1 cellular context compared by ENCODE assay signal in the genomic region with DNA sequence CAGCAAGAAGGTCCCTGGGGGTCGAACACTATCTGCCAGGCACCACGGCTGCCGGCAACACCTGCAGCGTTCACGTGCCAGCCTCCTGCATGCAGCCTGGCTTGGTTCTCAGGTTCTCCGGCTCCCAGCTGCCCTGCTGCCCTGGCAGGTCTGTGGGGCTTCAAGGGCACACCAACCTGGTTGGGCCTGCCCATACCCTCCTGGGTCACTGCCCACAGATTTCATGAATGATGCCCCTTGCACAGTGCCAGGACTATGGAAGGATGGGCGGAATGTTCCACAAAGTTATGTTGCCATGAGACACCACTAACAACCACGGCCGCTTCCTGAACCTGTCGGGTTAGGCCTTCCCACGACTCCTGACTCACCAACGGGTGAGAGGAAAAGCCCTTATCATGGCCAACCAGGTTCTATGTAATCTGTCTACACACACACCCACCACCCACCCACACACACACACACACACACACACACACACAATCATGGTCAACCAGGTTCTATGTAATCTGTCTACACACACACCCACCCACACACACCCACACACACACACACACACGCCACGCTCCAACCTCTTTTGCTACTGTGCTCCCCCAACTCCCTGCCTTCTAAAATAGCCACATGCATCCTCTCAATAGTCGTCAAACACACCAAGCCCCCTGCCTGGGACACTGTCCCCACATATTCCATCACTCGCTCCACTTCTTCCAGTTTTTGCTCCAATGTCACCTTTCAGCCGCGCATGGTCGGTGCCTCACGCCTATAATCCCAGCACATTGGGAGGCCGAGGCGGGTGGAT.
TF ChIP-seq lines count a peak whose summit lies in the region.

No MANE protein-coding gene starts in this region.

TF ChIP-seq in K562, 482 proteins besides CTCF, POLR2A, EP300 and RAD21 (continued from another document and continues in another):
- TF ChIP-seq, protein P1, sequence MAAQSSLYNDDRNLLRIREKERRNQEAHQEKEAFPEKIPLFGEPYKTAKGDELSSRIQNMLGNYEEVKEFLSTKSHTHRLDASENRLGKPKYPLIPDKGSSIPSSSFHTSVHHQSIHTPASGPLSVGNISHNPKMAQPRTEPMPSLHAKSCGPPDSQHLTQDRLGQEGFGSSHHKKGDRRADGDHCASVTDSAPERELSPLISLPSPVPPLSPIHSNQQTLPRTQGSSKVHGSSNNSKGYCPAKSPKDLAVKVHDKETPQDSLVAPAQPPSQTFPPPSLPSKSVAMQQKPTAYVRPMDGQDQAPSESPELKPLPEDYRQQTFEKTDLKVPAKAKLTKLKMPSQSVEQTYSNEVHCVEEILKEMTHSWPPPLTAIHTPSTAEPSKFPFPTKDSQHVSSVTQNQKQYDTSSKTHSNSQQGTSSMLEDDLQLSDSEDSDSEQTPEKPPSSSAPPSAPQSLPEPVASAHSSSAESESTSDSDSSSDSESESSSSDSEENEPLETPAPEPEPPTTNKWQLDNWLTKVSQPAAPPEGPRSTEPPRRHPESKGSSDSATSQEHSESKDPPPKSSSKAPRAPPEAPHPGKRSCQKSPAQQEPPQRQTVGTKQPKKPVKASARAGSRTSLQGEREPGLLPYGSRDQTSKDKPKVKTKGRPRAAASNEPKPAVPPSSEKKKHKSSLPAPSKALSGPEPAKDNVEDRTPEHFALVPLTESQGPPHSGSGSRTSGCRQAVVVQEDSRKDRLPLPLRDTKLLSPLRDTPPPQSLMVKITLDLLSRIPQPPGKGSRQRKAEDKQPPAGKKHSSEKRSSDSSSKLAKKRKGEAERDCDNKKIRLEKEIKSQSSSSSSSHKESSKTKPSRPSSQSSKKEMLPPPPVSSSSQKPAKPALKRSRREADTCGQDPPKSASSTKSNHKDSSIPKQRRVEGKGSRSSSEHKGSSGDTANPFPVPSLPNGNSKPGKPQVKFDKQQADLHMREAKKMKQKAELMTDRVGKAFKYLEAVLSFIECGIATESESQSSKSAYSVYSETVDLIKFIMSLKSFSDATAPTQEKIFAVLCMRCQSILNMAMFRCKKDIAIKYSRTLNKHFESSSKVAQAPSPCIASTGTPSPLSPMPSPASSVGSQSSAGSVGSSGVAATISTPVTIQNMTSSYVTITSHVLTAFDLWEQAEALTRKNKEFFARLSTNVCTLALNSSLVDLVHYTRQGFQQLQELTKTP (IDR thresholded peaks at IDR 0.05; ENCODE audit: low read depth in 1 of 2, partially characterized antibody in 2 of 2) = peak; percentile 86 to 99
- TF ChIP-seq ATF2 (CRISPR knock-in tag; IDR thresholded peaks at IDR 0.05) (no peak), BHLHE40 (IDR thresholded peaks at IDR 0.05; ENCODE audit: low read length) (peak; percentile 91), ZNF217 (CRISPR knock-in tag; IDR thresholded peaks at IDR 0.05) (no peak), SREBF2 (CRISPR knock-in tag; IDR thresholded peaks at IDR 0.05) (no peak), ARHGAP35 (IDR thresholded peaks at IDR 0.05; ENCODE audit: partially characterized antibody) (peak; percentile 85), CHD2 (IDR thresholded peaks at IDR 0.05; ENCODE audit: low read depth, low read length) (peak; percentile 64; the same call in 1 of the 2 replicates), NONO (IDR thresholded peaks at IDR 0.05; ENCODE audit: low read depth in 2 of 2, low read length in 1 of 2) (peak in 1 of 2 experiments; percentile 89; a peak in 2 of 4 replicates), ZNF318 (IDR thresholded peaks at IDR 0.05; ENCODE audit: borderline replicate concordance in 1 of 2, low read depth in 1 of 2) (peak in 1 of 2 experiments; percentile 97; a peak in 2 of 4 replicates), TOE1 (IDR thresholded peaks at IDR 0.05; ENCODE audit: borderline replicate concordance) (peak; percentile 97), TOE1 (CRISPR knock-in tag; IDR thresholded peaks at IDR 0.05; ENCODE audit: borderline replicate concordance, low read depth) (peak; percentile 57; the same call in 1 of the 2 replicates), HES1 (IDR thresholded peaks at IDR 0.05; ENCODE audit: low read depth) (peak; percentile 99), BMI1 (IDR thresholded peaks at IDR 0.05; ENCODE audit: low read length) (peak; percentile 79; the same call in 1 of the 2 replicates), SMAD4 (CRISPR knock-in tag; conservative IDR thresholded peaks at IDR 0.05) (peak; percentile 99), NCOA4 (IDR thresholded peaks at IDR 0.05; ENCODE audit: partially characterized antibody) (peak; percentile 99), SNIP1 (IDR thresholded peaks at IDR 0.05; ENCODE audit: low read depth) (no peak), LCOR (CRISPR knock-in tag; IDR thresholded peaks at IDR 0.05) (peak; percentile 98), SLC30A9 (CRISPR knock-in tag; IDR thresholded peaks at IDR 0.05) (no peak), ETS2 (tag; IDR thresholded peaks at IDR 0.05; ENCODE audit: borderline replicate concordance, poor library complexity, severe bottlenecking) (no peak), NCOA1 (IDR thresholded peaks at IDR 0.05; ENCODE audit: low read depth) (peak; percentile 100), CHD4 (IDR thresholded peaks at IDR 0.05; ENCODE audit: insufficient read depth, insufficient replicate concordance, low read depth, low read length, poor library complexity, severe bottlenecking) (no peak), ZNF586 (CRISPR knock-in tag; conservative IDR thresholded peaks at IDR 0.05) (no peak), HNRNPUL1 (IDR thresholded peaks at IDR 0.05; ENCODE audit: low read length) (peak; percentile 92), ZNF384 (IDR thresholded peaks at IDR 0.05; ENCODE audit: low read depth, low read length) (peak; percentile 38; the same call in 1 of the 2 replicates), MAFG (tag; conservative IDR thresholded peaks at IDR 0.05) (peak; percentile 88), HDGF (IDR thresholded peaks at IDR 0.05) (peak; percentile 100), ZBTB12 (CRISPR knock-in tag; IDR thresholded peaks at IDR 0.05) (peak; percentile 50), NFE2 (IDR thresholded peaks at IDR 0.05; ENCODE audit: low read depth) (peak; percentile 86), LARP7 (IDR thresholded peaks at IDR 0.05) (peak; percentile 100), KLF10 (CRISPR knock-in tag; IDR thresholded peaks at IDR 0.05) (no peak), NELFE (IDR thresholded peaks at IDR 0.05; ENCODE audit: insufficient read depth, insufficient read length) (no peak), ZNF174 (CRISPR knock-in tag; IDR thresholded peaks at IDR 0.05) (no peak), ZSCAN29 (IDR thresholded peaks at IDR 0.05) (peak; percentile 95), ZNF609 (CRISPR knock-in tag; IDR thresholded peaks at IDR 0.05; ENCODE audit: borderline replicate concordance) (peak; percentile 100), BCOR (IDR thresholded peaks at IDR 0.05) (peak; percentile 100)
